ENCODE assay signal across 11 cellular contexts in the genomic region with DNA sequence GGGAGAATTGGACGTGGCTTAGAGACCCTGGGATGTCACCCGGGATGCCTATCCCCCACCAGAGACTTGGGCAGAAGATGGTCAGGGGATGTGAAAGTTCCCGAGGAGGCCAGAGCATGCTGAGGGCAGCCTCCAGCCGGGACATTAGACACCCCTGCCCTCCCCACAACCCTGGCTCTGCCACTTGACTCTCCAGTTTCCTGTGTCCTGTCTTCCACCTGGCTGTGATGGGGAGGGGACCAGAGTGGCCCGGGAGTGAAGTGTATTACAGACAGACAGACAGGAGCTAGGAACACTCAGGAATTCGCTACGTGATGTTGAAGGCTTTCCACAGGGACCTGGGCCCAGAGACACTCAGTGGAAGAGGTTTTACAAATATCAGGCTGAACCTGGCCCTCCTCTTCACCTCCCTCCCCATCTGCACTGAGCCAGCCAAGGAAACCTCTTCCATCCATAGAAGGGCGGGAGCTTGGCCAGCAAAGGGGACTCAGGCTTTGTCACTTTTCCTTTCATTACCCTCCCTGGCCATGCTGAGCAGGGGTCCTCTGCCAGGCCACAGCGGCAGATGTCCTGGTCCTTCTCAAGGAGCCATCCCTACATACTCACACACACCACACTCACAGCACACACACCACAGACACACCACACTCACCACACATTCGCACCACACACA.
DNase-seq lines count a peak whose midpoint lies in the region; ATAC-seq and TF ChIP-seq lines count a peak whose summit lies in the region.
"Had no signal": no experiment of that assay in that cellular context is flagged by ENCODE, and none has a peak within 500 bp of the region (broad histone marks: within the 10 kb centered on the region; RNA-seq: fewer than 3 reads in every experiment).

No MANE protein-coding gene starts in this region.

- peaks cover 3% of the 10 kb centered on the region for H3K4me1 Mint-ChIP-seq in glutamatergic neuron (ENCODE audit: low read depth, unreplicated experiment)

- no peak for ATAC-seq in GM18909 (IDR thresholded peaks at IDR 0.05; ENCODE audit: poor library complexity, unreplicated experiment)
- ATAC-seq: esophagus mucosa had no signal

- no peak overlapping the region for H3K4me3 Mint-ChIP-seq in glutamatergic neuron (ENCODE audit: unreplicated experiment)

- TF ChIP-seq CTCF in glutamatergic neuron (IDR thresholded peaks at IDR 0.05; ENCODE audit: partially characterized antibody, unreplicated experiment), result no peak

- DNase-seq in NCI-H2029 treated with DMSO at 0.1 percent for 48 hours (lab: John Stamatoyannopoulos, UW) (peak; percentile 58), NCI-H2029 (lab: John Stamatoyannopoulos, UW) (no peak), HT-29 (ENCODE audit: low spot score) (peak; percentile 28), SW 1271 (lab: John Stamatoyannopoulos, UW) (peak; percentile 14 to 44), myocyte (ENCODE audit: low read depth) (peak; percentile 30), glutamatergic neuron (no peak)
- no peak for DNase-seq in activated CD4-positive, alpha-beta T cell treated with anti-CD3 and anti-CD28 coated beads, Interleukin-2, amount 50 U/mL, for 1 hour
- DNase-seq: activated T-cell treated with anti-CD3 and anti-CD28 coated beads for 4 hours, small intestine had no signal

- H3K9me3 Mint-ChIP-seq in glutamatergic neuron (ENCODE audit: unreplicated experiment), result no peaks in the 10 kb centered on the region

- no peak overlapping the region for H3K27ac Mint-ChIP-seq in glutamatergic neuron (ENCODE audit: unreplicated experiment)

- H3K36me3 Mint-ChIP-seq in glutamatergic neuron (ENCODE audit: unreplicated experiment), result no peaks in the 10 kb centered on the region

- peaks cover 5% of the 10 kb centered on the region for H3K27me3 Mint-ChIP-seq in glutamatergic neuron (ENCODE audit: unreplicated experiment)

Comparison
In these comparisons a context has a peak if more than half of its experiments do, and no peak if none do; other contexts are left out.
1. DNase-seq: peak in NCI-H2029 treated with DMSO at 0.1 percent for 48 hours (single experiment), HT-29 (single experiment), SW 1271 (2 of 2) and myocyte (single experiment); none in NCI-H2029 (single experiment), activated CD4-positive, alpha-beta T cell treated with anti-CD3 and anti-CD28 coated beads, Interleukin-2, amount 50 U/mL, for 1 hour (single experiment) and glutamatergic neuron (single experiment).